In the genomic region with DNA sequence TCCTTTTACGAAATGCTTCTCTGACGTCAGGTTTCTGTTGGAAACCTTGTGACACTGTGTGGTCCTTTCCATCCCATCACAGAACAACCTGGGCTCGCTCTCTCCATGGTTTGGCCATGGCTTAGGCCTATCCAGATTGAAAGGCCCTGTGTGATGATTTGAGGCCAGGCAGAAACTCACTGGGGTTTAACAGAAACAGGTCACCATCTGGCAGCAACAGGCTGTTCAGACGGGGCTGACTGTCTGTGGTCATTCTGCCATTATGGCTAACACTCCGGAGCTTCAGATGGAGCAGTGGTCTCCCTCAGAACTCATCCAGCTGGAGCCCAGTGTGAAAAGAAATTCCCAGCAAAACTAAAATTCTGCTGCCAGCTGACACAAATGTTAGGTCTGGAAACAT, we compare ENCODE assay signal across 27 cellular contexts. TPM values are rescaled to one million over a fixed set of nuclear protein-coding genes. Genes with fewer than 3 reads are reported as not detected.
DNase-seq lines count a peak whose midpoint lies in the region; ATAC-seq and TF ChIP-seq lines count a peak whose summit lies in the region.
"Had no signal": no experiment of that assay in that cellular context is flagged by ENCODE, and none has a peak within 500 bp of the region (broad histone marks: within the 10 kb centered on the region; RNA-seq: fewer than 3 reads in every experiment).

No MANE protein-coding gene starts in this region.

- DNase-seq in activated naive CD4-positive, alpha-beta T cell treated with anti-CD3 and anti-CD28 coated beads for 36 hours = no peak
- no peak for DNase-seq in activated naive CD4-positive, alpha-beta T cell treated with Interleukin-2 at 50 U/mL for 16 hours
- DNase-seq in activated naive CD8-positive, alpha-beta T cell treated with anti-CD3 and anti-CD28 coated beads for 36 hours = no peak
- no peak for DNase-seq in right atrium auricular region (ENCODE audit: low spot score)
- DNase-seq in stimulated activated naive B cell treated with anti-CD40 and anti-IgM and Interleukin-4, amounts not matched to agents 10 μg/mL and 1 μg/mL and 100 μg/mL, for 72 hours = no peak
- no peak for DNase-seq in effector CD4-positive, alpha-beta T cell
- DNase-seq in activated gamma-delta T cell (lab: John Stamatoyannopoulos, UW) = no peak
- DNase-seq: activated CD4-positive, alpha-beta T cell treated with anti-CD3 and anti-CD28 coated beads, Interleukin-2, amount 50 U/mL, for 48 hours; activated naive CD4-positive, alpha-beta T cell treated with anti-CD3 and anti-CD28 coated beads, Interleukin-2, amount 10 ng/mL, durations not matched to agents 7 days and 5 days; activated T-cell treated with anti-CD3 and anti-CD28 coated beads for 4 hours; aorta; effector memory CD4-positive, alpha-beta T cell; naive B cell; NCI-H1105; NCI-H2029 treated with DMSO at 0.1 percent for 48 hours; NCI-H345; Peyer's patch; right cardiac atrium; stimulated activated CD4-positive, alpha-beta T cell treated with anti-CD3 and anti-CD28 coated beads, Interleukin-4, amount 100 ng/mL, for 24 hours; stomach; transverse colon had no signal

- H3K27me3 Mint-ChIP-seq in activated naive CD4-positive, alpha-beta T cell treated with anti-CD3 and anti-CD28 coated beads for 36 hours (ENCODE audit: low read depth) = no peaks in the 10 kb centered on the region
- H3K27me3 Mint-ChIP-seq in activated naive CD8-positive, alpha-beta T cell treated with anti-CD3 and anti-CD28 coated beads for 36 hours = no peaks in the 10 kb centered on the region
- H3K27me3 Mint-ChIP-seq in stimulated activated naive B cell treated with anti-CD40 and anti-IgM and Interleukin-4, amounts not matched to agents 10 μg/mL and 1 μg/mL and 100 μg/mL, for 72 hours = no peaks in the 10 kb centered on the region
- H3K27me3 Mint-ChIP-seq: activated naive CD4-positive, alpha-beta T cell treated with anti-CD3 and anti-CD28 coated beads, Interleukin-2, amount 10 ng/mL, durations not matched to agents 7 days and 5 days; naive B cell had no signal

- no peaks in the 10 kb centered on the region for H3K9me3 Mint-ChIP-seq in activated naive CD4-positive, alpha-beta T cell treated with anti-CD3 and anti-CD28 coated beads for 36 hours
- no peaks in the 10 kb centered on the region for H3K9me3 Mint-ChIP-seq in activated naive CD8-positive, alpha-beta T cell treated with anti-CD3 and anti-CD28 coated beads for 36 hours
- H3K9me3 Mint-ChIP-seq in stimulated activated naive B cell treated with anti-CD40 and anti-IgM and Interleukin-4, amounts not matched to agents 10 μg/mL and 1 μg/mL and 100 μg/mL, for 72 hours = no peaks in the 10 kb centered on the region
- H3K9me3 Mint-ChIP-seq: activated naive CD4-positive, alpha-beta T cell treated with anti-CD3 and anti-CD28 coated beads, Interleukin-2, amount 10 ng/mL, durations not matched to agents 7 days and 5 days; naive B cell; T-helper 2 cell treated with Interferon-gamma antibody and Interleukin-4, amounts not matched to agents 5 μg/mL and 100 μg/mL, for 36 hours had no signal

- H3K36me3 ChIP-seq in right atrium auricular region = peaks cover 11% of the 10 kb centered on the region
- H3K36me3 ChIP-seq: transverse colon had no signal

- H3K4me3 ChIP-seq in right atrium auricular region = no peak overlapping the region
- H3K4me3 ChIP-seq: Peyer's patch, stomach, transverse colon had no signal

- H3K9me3 ChIP-seq in right atrium auricular region = no peaks in the 10 kb centered on the region
- H3K9me3 ChIP-seq: Peyer's patch, stomach, transverse colon had no signal

- H3K4me1 ChIP-seq in right atrium auricular region = peaks cover 0 to 60% of the 10 kb centered on the region in 2 donors

- TF ChIP-seq CTCF in right atrium auricular region (IDR thresholded peaks at IDR 0.05) = no peak

- H3K4me3 Mint-ChIP-seq in activated naive CD4-positive, alpha-beta T cell treated with anti-CD3 and anti-CD28 coated beads for 36 hours = no peak overlapping the region
- H3K4me3 Mint-ChIP-seq in activated naive CD8-positive, alpha-beta T cell treated with anti-CD3 and anti-CD28 coated beads for 36 hours = no peak overlapping the region
- H3K4me3 Mint-ChIP-seq in stimulated activated naive B cell treated with anti-CD40 and anti-IgM and Interleukin-4, amounts not matched to agents 10 μg/mL and 1 μg/mL and 100 μg/mL, for 72 hours = no peak overlapping the region
- H3K4me3 Mint-ChIP-seq: activated naive CD4-positive, alpha-beta T cell treated with anti-CD3 and anti-CD28 coated beads, Interleukin-2, amount 10 ng/mL, durations not matched to agents 7 days and 5 days; T-helper 2 cell treated with Interferon-gamma antibody and Interleukin-4, amounts not matched to agents 5 μg/mL and 100 μg/mL, for 36 hours had no signal

- peaks cover 9% of the 10 kb centered on the region for H3K36me3 Mint-ChIP-seq in activated naive CD4-positive, alpha-beta T cell treated with anti-CD3 and anti-CD28 coated beads for 36 hours (ENCODE audit: low read depth)
- peaks cover 13% of the 10 kb centered on the region for H3K36me3 Mint-ChIP-seq in activated naive CD8-positive, alpha-beta T cell treated with anti-CD3 and anti-CD28 coated beads for 36 hours
- H3K36me3 Mint-ChIP-seq in stimulated activated naive B cell treated with anti-CD40 and anti-IgM and Interleukin-4, amounts not matched to agents 10 μg/mL and 1 μg/mL and 100 μg/mL, for 72 hours = peaks cover 20 to 32% of the 10 kb centered on the region in 2 donors
- H3K36me3 Mint-ChIP-seq: naive B cell had no signal

- peaks cover 36% of the 10 kb centered on the region for H3K4me1 Mint-ChIP-seq in activated naive CD4-positive, alpha-beta T cell treated with anti-CD3 and anti-CD28 coated beads for 36 hours (ENCODE audit: low read depth)
- H3K4me1 Mint-ChIP-seq in activated naive CD8-positive, alpha-beta T cell treated with anti-CD3 and anti-CD28 coated beads for 36 hours = peaks cover 40% of the 10 kb centered on the region
- H3K4me1 Mint-ChIP-seq in stimulated activated naive B cell treated with anti-CD40 and anti-IgM and Interleukin-4, amounts not matched to agents 10 μg/mL and 1 μg/mL and 100 μg/mL, for 72 hours = peaks cover 44 to 70% of the 10 kb centered on the region in 2 donors

- peak overlapping the region; percentile 50 for H3K27ac Mint-ChIP-seq in activated naive CD4-positive, alpha-beta T cell treated with anti-CD3 and anti-CD28 coated beads for 36 hours
- peak overlapping the region; percentile 20 for H3K27ac Mint-ChIP-seq in activated naive CD8-positive, alpha-beta T cell treated with anti-CD3 and anti-CD28 coated beads for 36 hours
- peak overlapping the region; percentile 80 for H3K27ac Mint-ChIP-seq in stimulated activated naive B cell treated with anti-CD40 and anti-IgM and Interleukin-4, amounts not matched to agents 10 μg/mL and 1 μg/mL and 100 μg/mL, for 72 hours
- H3K27ac Mint-ChIP-seq: activated naive CD4-positive, alpha-beta T cell treated with anti-CD3 and anti-CD28 coated beads, Interleukin-2, amount 10 ng/mL, durations not matched to agents 7 days and 5 days; T-helper 2 cell treated with Interferon-gamma antibody and Interleukin-4, amounts not matched to agents 5 μg/mL and 100 μg/mL, for 36 hours had no signal

- no peaks in the 10 kb centered on the region for H3K27me3 ChIP-seq in right atrium auricular region
- H3K27me3 ChIP-seq: Peyer's patch, stomach, transverse colon had no signal

- peak overlapping the region; percentile 5 to 39 for H3K27ac ChIP-seq in right atrium auricular region
- H3K27ac ChIP-seq: HL-60, Peyer's patch, stomach, transverse colon had no signal

- no peak for ATAC-seq in stimulated activated naive B cell treated with anti-CD40 and anti-IgM and Interleukin-4, amounts not matched to agents 10 μg/mL and 1 μg/mL and 100 μg/mL, for 72 hours (replicated peaks)
- ATAC-seq in HG03520 (IDR thresholded peaks at IDR 0.05; ENCODE audit: unreplicated experiment) = no peak
- ATAC-seq: esophagus mucosa had no signal

- intact Hi-C loops in activated naive CD4-positive, alpha-beta T cell treated with anti-CD3 and anti-CD28 coated beads for 36 hours (cut with micrococcal nuclease) = no loop called here

- CTCF ChIA-PET in activated naive CD4-positive, alpha-beta T cell treated with anti-CD3 and anti-CD28 coated beads for 36 hours (lab: Charles Lee) = no interaction called here

RNA-seq across cellular contexts. Expression of a gene that starts 9.3 kb away (rescaled TPM):
- 10 to 100 TPM; 44.2 to 48.3 TPM for total RNA-seq in activated naive CD4-positive, alpha-beta T cell treated with anti-CD3 and anti-CD28 coated beads for 36 hours
- total RNA-seq in activated naive CD8-positive, alpha-beta T cell treated with anti-CD3 and anti-CD28 coated beads for 36 hours = 10 to 100 TPM; 45.4 to 50.6 TPM
- total RNA-seq in right atrium auricular region = 10 to 100 TPM; 53.6 to 78.1 TPM

RNA-seq across cellular contexts. Expression of a gene that starts 42.7 kb away (rescaled TPM):
- total RNA-seq in activated naive CD4-positive, alpha-beta T cell treated with anti-CD3 and anti-CD28 coated beads for 36 hours = under 1 TPM; 0.43 to 0.74 TPM
- total RNA-seq in activated naive CD8-positive, alpha-beta T cell treated with anti-CD3 and anti-CD28 coated beads for 36 hours = under 1 TPM; 0.76 to 0.94 TPM
- total RNA-seq in right atrium auricular region = 10 to 100 TPM in 1 of 2 donors, 1 to 10 TPM in 1; 4.2 to 16.1 TPM

RNA-seq across cellular contexts. Expression of a gene that starts 48.9 kb away (rescaled TPM):
- not detected for total RNA-seq in activated naive CD4-positive, alpha-beta T cell treated with anti-CD3 and anti-CD28 coated beads for 36 hours
- not detected for total RNA-seq in activated naive CD8-positive, alpha-beta T cell treated with anti-CD3 and anti-CD28 coated beads for 36 hours
- total RNA-seq in right atrium auricular region = not detected
- total RNA-seq: aorta, esophagus mucosa, kidney epithelial cell, osteoblast, right cardiac atrium had no signal

Comparison
In these comparisons a context has a peak if more than half of its experiments do, and no peak if none do; other contexts are left out.
1. H3K27ac Mint-ChIP-seq: peak in every context shown above with its lines; median percentile 80 in stimulated activated naive B cell treated with anti-CD40 and anti-IgM and Interleukin-4, amounts not matched to agents 10 μg/mL and 1 μg/mL and 100 μg/mL, for 72 hours; 50 in activated naive CD4-positive, alpha-beta T cell treated with anti-CD3 and anti-CD28 coated beads for 36 hours; 20 in activated naive CD8-positive, alpha-beta T cell treated with anti-CD3 and anti-CD28 coated beads for 36 hours.